In the genomic region with DNA sequence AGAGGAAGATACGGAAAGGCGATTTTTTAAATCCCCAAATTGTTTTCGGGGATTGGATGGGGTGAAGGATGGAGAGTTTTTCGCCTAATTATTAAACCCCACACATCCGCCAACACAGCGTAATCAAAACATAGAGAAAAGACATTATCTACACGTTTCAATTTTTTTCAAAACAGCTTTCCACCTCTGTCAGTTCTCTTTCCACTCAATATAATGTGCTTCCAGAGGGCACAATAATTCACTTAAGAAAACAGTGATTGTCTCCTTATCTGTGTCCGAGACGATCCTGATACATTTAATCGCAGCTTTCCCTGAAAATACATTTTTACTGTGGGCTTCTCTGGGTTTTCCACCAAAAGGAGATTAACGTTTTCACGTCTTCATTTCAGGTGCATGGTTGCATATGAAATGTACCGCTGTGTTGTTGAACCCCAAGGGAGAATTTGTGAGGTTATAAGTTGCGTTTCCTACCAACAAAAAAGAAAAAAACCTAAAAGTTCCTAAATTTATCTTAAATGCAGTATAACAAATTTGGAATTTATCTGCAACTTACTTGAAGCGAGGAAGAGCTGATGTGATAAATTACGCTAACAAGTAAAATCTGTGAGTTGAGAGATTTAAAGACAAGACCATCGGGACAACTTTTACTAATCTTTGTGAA, we compare ENCODE assay signal across 8 cellular contexts. TPM values are rescaled to one million over a fixed set of nuclear protein-coding genes. Genes with fewer than 3 reads are reported as not detected.
DNase-seq lines count a peak whose midpoint lies in the region; ATAC-seq and TF ChIP-seq lines count a peak whose summit lies in the region.

No MANE protein-coding gene starts in this region.

- H3K4me1 ChIP-seq in BE2C, result no peaks in the 10 kb centered on the region
- peaks cover 59% of the 10 kb centered on the region for H3K4me1 ChIP-seq in Loucy (ENCODE audit: insufficient read depth, low read length, poor library complexity, severe bottlenecking)
- H3K4me1 ChIP-seq in muscle layer of colon (ENCODE audit: insufficient read depth, low read length), result peaks cover 10% of the 10 kb centered on the region

- no peaks in the 10 kb centered on the region for H3F3A ChIP-seq in Loucy (ENCODE audit: low read depth)

- no peaks in the 10 kb centered on the region for H3K36me3 ChIP-seq in BE2C
- H3K36me3 ChIP-seq in Loucy (ENCODE audit: insufficient read depth, low read length), result no peaks in the 10 kb centered on the region
- no peaks in the 10 kb centered on the region for H3K36me3 ChIP-seq in muscle layer of colon (ENCODE audit: insufficient read depth, low read length)

- no peaks in the 10 kb centered on the region for H3K9me2 ChIP-seq in Loucy (replicated peaks; ENCODE audit: low read depth, low read length)

- DNase-seq in BE2C, result no peak
- no peak for DNase-seq in dorsolateral prefrontal cortex
- no peak for DNase-seq in SKM-1 treated with dmso at 0.1 percent for 144 hours (lab: John Stamatoyannopoulos, UW; ENCODE audit: unreplicated experiment)
- no peak for DNase-seq in NCI-H187 (lab: John Stamatoyannopoulos, UW)

- H3K27ac ChIP-seq in dorsolateral prefrontal cortex (peak overlapping the region in 16 of 59 donors; percentile 3 to 86 (median 64)), muscle layer of colon (ENCODE audit: low read depth, low read length) (no peak overlapping the region)

- TF ChIP-seq CTCF in BE2C (IDR thresholded peaks at IDR 0.05; ENCODE audit: low read depth, low read length) (no peak), Loucy (conservative IDR thresholded peaks at IDR 0.05; ENCODE audit: low read length) (no peak), dorsolateral prefrontal cortex (IDR thresholded peaks at IDR 0.05 in 54 of 56, conservative IDR thresholded peaks at IDR 0.05 in 2 of 56; ENCODE audit: low read depth in 1 of 56, partially characterized antibody in 56 of 56) (no peak)

- peak overlapping the region; percentile 76 for H2AFZ ChIP-seq in Loucy (ENCODE audit: low read length)

- H3K4me2 ChIP-seq in Loucy (ENCODE audit: low read depth, low read length, poor library complexity, severe bottlenecking), result peak overlapping the region; percentile 99

- H3K4me3 ChIP-seq in BE2C (ENCODE audit: low read depth, low read length) (peak overlapping the region; percentile 69), Loucy (ENCODE audit: low read length, poor library complexity, severe bottlenecking) (peak overlapping the region; percentile 78), dorsolateral prefrontal cortex (peak overlapping the region; percentile 68 to 99 (median 90)), muscle layer of colon (ENCODE audit: low read depth in 1 of 2, low read length in 2 of 2) (peak overlapping the region; percentile 39 to 93)

- H4K20me1 ChIP-seq in Loucy (ENCODE audit: insufficient read depth, low read length, poor library complexity, severe bottlenecking), result peaks cover 36% of the 10 kb centered on the region

- H3K27me3 ChIP-seq in BE2C (no peaks in the 10 kb centered on the region), Loucy (ENCODE audit: insufficient read depth, low read length, poor library complexity, severe bottlenecking) (no peaks in the 10 kb centered on the region), dorsolateral prefrontal cortex (no peaks in the 10 kb centered on the region), muscle layer of colon (ENCODE audit: control insufficient read depth in 1 of 2, insufficient read depth in 2 of 2, low read length in 2 of 2) (no peaks in the 10 kb centered on the region)

- intact Hi-C loops in dorsolateral prefrontal cortex (cut with DNase I), result loop anchor here in 1 of 2 donors (10.0 kb wide), 1 partner anchor 525 kb away; no protein-coding TSS in a partner anchor

- H3K9ac ChIP-seq in Loucy (ENCODE audit: low read depth, low read length, poor library complexity, severe bottlenecking) (peak overlapping the region; percentile 99), muscle layer of colon (ENCODE audit: low read length) (no peak overlapping the region)

- peaks cover 53% of the 10 kb centered on the region for H3K79me2 ChIP-seq in Loucy (ENCODE audit: insufficient read depth, low read length)

- H3K9me3 ChIP-seq in BE2C (no peaks in the 10 kb centered on the region), Loucy (ENCODE audit: insufficient read depth, low read depth, low read length) (no peaks in the 10 kb centered on the region), muscle layer of colon (ENCODE audit: low read length) (no peaks in the 10 kb centered on the region)

- ATAC-seq in HG03095 (IDR thresholded peaks at IDR 0.05; ENCODE audit: unreplicated experiment), result no peak
- no peak for ATAC-seq in activated CD4-positive, CD25-positive, alpha-beta regulatory T cell treated with anti-CD3 and anti-CD28 coated beads, Interleukin-2, amount 50 U/mL, for 24 hours

RNA-seq across cellular contexts. Expression of a gene that starts 0.6 kb away (rescaled TPM):
- 5.9 TPM for polyA plus RNA-seq in BE2C (2012; ENCODE audit: insufficient read depth, insufficient read length, low read depth)
- 10 to 100 TPM in 113 of 120 experiments, 1 to 10 TPM in 7; 6.2 to 20.5 (median 14.8) TPM for total RNA-seq in dorsolateral prefrontal cortex

RNA-seq across cellular contexts. Expression of a gene that starts 56.2 kb away (rescaled TPM):
- polyA plus RNA-seq in BE2C (2012; ENCODE audit: insufficient read depth, insufficient read length, low read depth), result 0.19 TPM
- total RNA-seq in dorsolateral prefrontal cortex, result under 1 TPM in 47 of 120 experiments, not detected in 73; 0.09 to 0.34 (median 0.15) TPM
